8 cellular contexts compared by ENCODE assay signal in the genomic region with DNA sequence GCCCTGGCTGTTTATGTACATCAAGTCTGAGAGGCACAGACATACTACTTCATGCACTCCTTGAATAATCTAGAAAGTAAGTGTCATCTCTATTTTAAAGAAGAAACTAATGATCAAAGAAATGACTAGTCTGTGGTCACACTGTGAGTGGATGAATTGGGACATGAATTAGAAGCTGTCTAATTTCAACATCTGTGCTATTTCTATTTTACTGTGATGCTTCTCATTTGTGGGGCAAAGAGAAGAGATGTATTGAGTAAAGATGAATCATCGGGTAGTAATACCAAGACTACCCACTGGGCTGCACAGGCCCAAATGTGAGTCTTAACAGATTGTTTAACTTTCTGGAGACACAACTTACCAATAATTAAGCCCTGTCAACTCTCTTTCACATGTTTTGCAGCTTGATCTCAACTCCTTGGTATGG. TPM values are rescaled to one million over a fixed set of nuclear protein-coding genes. Genes with fewer than 3 reads are reported as not detected.
A peak's percentile ranks its signal among the peaks of the same experiment; 100 is the strongest.
DNase-seq lines count a peak whose midpoint lies in the region; ATAC-seq lines count a peak whose summit lies in the region.

No MANE protein-coding gene starts in this region.

- POLR2A ChIA-PET in CD4-positive, alpha-beta memory T cell (lab: Charles Lee; ENCODE audit: partially characterized antibody), result no interaction called here

- H3K4me1 ChIP-seq in CD4-positive, alpha-beta memory T cell (ENCODE audit: insufficient read depth, low read length), result no peaks in the 10 kb centered on the region

- peaks cover 22% of the 10 kb centered on the region for H3K4me1 Mint-ChIP-seq in activated naive CD8-positive, alpha-beta T cell treated with anti-CD3 and anti-CD28 coated beads for 36 hours
- H3K4me1 Mint-ChIP-seq in CD4-positive, alpha-beta memory T cell, result peaks cover 0 to 2% (median 0%) of the 10 kb centered on the region in 4 donors

- H3K36me3 ChIP-seq in CD4-positive, alpha-beta memory T cell (ENCODE audit: insufficient read depth, low read length), result no peaks in the 10 kb centered on the region

- no peaks in the 10 kb centered on the region for H3K27me3 Mint-ChIP-seq in activated naive CD8-positive, alpha-beta T cell treated with anti-CD3 and anti-CD28 coated beads for 36 hours
- no peaks in the 10 kb centered on the region for H3K27me3 Mint-ChIP-seq in CD4-positive, alpha-beta memory T cell

- DNase-seq in GM04503 (ENCODE audit: low read depth) (peak; percentile 51), NCI-H1417 (lab: John Stamatoyannopoulos, UW) (no peak), OCI-M1 (lab: John Stamatoyannopoulos, UW) (no peak)
- peak; percentile 28 for DNase-seq in activated naive CD8-positive, alpha-beta T cell treated with anti-CD3 and anti-CD28 coated beads for 36 hours
- DNase-seq in stimulated activated CD4-positive, alpha-beta T cell treated with anti-CD3 and anti-CD28 coated beads, Interleukin-4, amount 100 ng/mL, for 24 hours, result peak; percentile 33
- DNase-seq in CD4-positive, alpha-beta memory T cell, result no peak

- H3K36me3 Mint-ChIP-seq in activated naive CD8-positive, alpha-beta T cell treated with anti-CD3 and anti-CD28 coated beads for 36 hours, result peaks cover 3% of the 10 kb centered on the region
- peaks cover 11 to 21% of the 10 kb centered on the region in 2 donors for H3K36me3 Mint-ChIP-seq in CD4-positive, alpha-beta memory T cell

- H3K9me3 Mint-ChIP-seq in activated naive CD8-positive, alpha-beta T cell treated with anti-CD3 and anti-CD28 coated beads for 36 hours, result no peaks in the 10 kb centered on the region
- peaks cover 0 to 1% (median 0%) of the 10 kb centered on the region in 8 donors for H3K9me3 Mint-ChIP-seq in CD4-positive, alpha-beta memory T cell

- CTCF ChIA-PET in CD4-positive, alpha-beta memory T cell (lab: Charles Lee; ENCODE audit: partially characterized antibody), result no interaction called here

- no peak overlapping the region for H3K27ac ChIP-seq in CD4-positive, alpha-beta memory T cell (ENCODE audit: low read depth, low read length)

- H3K9me3 ChIP-seq in CD4-positive, alpha-beta memory T cell (ENCODE audit: control insufficient read depth in 1 of 2, low read length in 2 of 2), result no peaks in the 10 kb centered on the region

- H3K4me3 ChIP-seq in CD4-positive, alpha-beta memory T cell (ENCODE audit: low read length in 2 of 2), result no peak overlapping the region

- peak overlapping the region; percentile 62 for H3K27ac Mint-ChIP-seq in activated naive CD8-positive, alpha-beta T cell treated with anti-CD3 and anti-CD28 coated beads for 36 hours
- H3K27ac Mint-ChIP-seq in CD4-positive, alpha-beta memory T cell, result no peak overlapping the region

- ATAC-seq in GM19468 (IDR thresholded peaks at IDR 0.05; ENCODE audit: extremely low read depth, unreplicated experiment), result peak; percentile 81
- ATAC-seq in HG03457 (IDR thresholded peaks at IDR 0.05; ENCODE audit: unreplicated experiment), result peak; percentile 89

- intact Hi-C loops in CD4-positive, alpha-beta memory T cell (cut with micrococcal nuclease), result no loop called here

- H3K4me3 Mint-ChIP-seq in activated naive CD8-positive, alpha-beta T cell treated with anti-CD3 and anti-CD28 coated beads for 36 hours, result no peak overlapping the region
- H3K4me3 Mint-ChIP-seq in CD4-positive, alpha-beta memory T cell, result no peak overlapping the region

- no peaks in the 10 kb centered on the region for H3K27me3 ChIP-seq in CD4-positive, alpha-beta memory T cell (ENCODE audit: insufficient read depth, low read length)

RNA-seq across cellular contexts. Expression of gene MTIF2, which starts 42.4 kb away (rescaled TPM):
- total RNA-seq in activated naive CD8-positive, alpha-beta T cell treated with anti-CD3 and anti-CD28 coated beads for 36 hours, result 10 to 100 TPM; 63.9 to 67.9 TPM
- 10 to 100 TPM; 33.1 to 38.6 TPM for total RNA-seq in CD4-positive, alpha-beta memory T cell
- polyA plus RNA-seq in CD4-positive, alpha-beta memory T cell, result 10 to 100 TPM; 11.7 to 17.6 TPM

Comparison
In these comparisons a context has a peak if more than half of its experiments do, and no peak if none do; other contexts are left out.
1. DNase-seq: peak in GM04503 (single experiment), activated naive CD8-positive, alpha-beta T cell treated with anti-CD3 and anti-CD28 coated beads for 36 hours (single experiment) and stimulated activated CD4-positive, alpha-beta T cell treated with anti-CD3 and anti-CD28 coated beads, Interleukin-4, amount 100 ng/mL, for 24 hours (single experiment); none in CD4-positive, alpha-beta memory T cell (0 of 5), NCI-H1417 (0 of 3) and OCI-M1 (single experiment).